Comparison of ENCODE assay signal across 28 cellular contexts in the genomic region with DNA sequence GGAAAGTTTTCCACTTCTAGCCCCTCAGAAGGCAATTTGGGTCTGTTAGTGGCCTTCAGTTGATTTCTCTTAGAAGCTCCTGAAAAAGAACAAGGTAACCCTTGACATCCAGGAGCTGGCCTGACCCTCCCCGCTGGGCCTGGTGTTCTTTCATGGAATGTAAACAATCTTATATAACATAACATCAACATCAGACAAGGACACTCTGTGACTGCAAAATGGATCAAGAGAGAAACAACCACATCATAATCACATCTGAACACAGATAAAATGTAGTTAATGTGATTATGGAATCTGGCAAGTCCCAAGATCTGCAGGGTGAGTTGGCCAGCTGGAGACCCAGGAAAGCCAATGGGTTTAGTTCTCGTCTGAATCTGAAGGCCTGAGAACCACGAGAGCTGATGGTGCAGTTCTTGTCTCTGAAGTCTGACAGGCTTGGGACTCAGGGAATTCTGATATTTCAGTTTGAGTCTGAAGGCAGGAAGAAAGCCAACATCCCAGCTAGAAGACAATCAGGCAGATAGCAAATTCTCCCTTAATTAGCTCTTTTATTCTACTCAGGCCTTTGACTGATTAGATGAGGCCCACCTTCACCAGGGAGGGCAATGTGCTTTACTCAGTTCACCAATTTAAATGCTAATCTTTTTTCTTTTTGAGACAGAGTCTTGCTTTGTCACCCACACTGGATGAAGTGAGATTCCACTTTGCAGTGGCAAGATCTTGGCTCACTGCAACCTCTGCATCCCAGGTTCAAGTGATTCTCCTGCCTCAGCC.
DNase-seq lines count a peak whose midpoint lies in the region; ATAC-seq, FAIRE-seq and TF ChIP-seq lines count a peak whose summit lies in the region.
"Had no signal": no experiment of that assay in that cellular context is flagged by ENCODE, and none has a peak within 500 bp of the region (broad histone marks: within the 10 kb centered on the region; RNA-seq: fewer than 3 reads in every experiment).

No MANE protein-coding gene starts in this region.

- intact Hi-C loops in CD14-positive monocyte (cut with micrococcal nuclease) (no loop called here), left lung (cut with DNase I) (no loop called here)

- H4K8ac ChIP-seq in mesenchymal stem cell (ENCODE audit: low read length): no peak overlapping the region

- H3K9ac ChIP-seq in mesenchymal stem cell (ENCODE audit: low read length): no peak overlapping the region
- H3K9ac ChIP-seq: GM23248 had no signal

- DNase-seq in GM12891 (ENCODE audit: insufficient read length, low spot score) (no peak), NCI-H82 (lab: John Stamatoyannopoulos, UW) (peak; percentile 73), amniotic epithelial cell (ENCODE audit: low read depth) (peak; percentile 26), mesenchymal stem cell (peak; percentile 18), CD14-positive monocyte (ENCODE audit: low spot score) (no peak), type B pancreatic cell (ENCODE audit: extremely low spot score, unreplicated experiment) (no peak), left lung (no peak)
- no peak for DNase-seq in activated CD4-positive, alpha-beta T cell treated with anti-CD3 and anti-CD28 coated beads, Interleukin-2, amount 10 ng/mL, durations not matched to agents 7 days and 5 days
- DNase-seq: ACHN; BE2C; CD4-positive, CD25-positive, alpha-beta regulatory T cell; DMS153; DND-41; GM23248; H9; HFFc6; IMR-90; NCI-H1092; NCI-H1417 treated with DMSO at 0.1 percent for 48 hours; NCI-H1694 treated with DMSO at 0.1 percent for 48 hours; NCI-H2081; NCI-H226; NCI-H510A; NCI-H69; PC-3; SHP77; SW 1271 had no signal

- no peak overlapping the region for H3K14ac ChIP-seq in mesenchymal stem cell (ENCODE audit: low read length in 2 of 2)

- H3K4me3 ChIP-seq in mesenchymal stem cell (ENCODE audit: insufficient read depth in 1 of 2, low read depth in 1 of 2, low read length in 2 of 2) (no peak overlapping the region), left lung (no peak overlapping the region)
- H3K4me3 ChIP-seq: GM23248 had no signal

- TF ChIP-seq CTCF in CD14-positive monocyte (IDR thresholded peaks at IDR 0.05): no peak
- TF ChIP-seq CTCF in type B pancreatic cell (conservative IDR thresholded peaks at IDR 0.05): no peak
- no peak for TF ChIP-seq CTCF in left lung (IDR thresholded peaks at IDR 0.05)

- no peak overlapping the region for H3K27ac ChIP-seq in mesenchymal stem cell (ENCODE audit: low read length, poor library complexity, severe bottlenecking)
- no peak overlapping the region for H3K27ac ChIP-seq in left lung
- H3K27ac ChIP-seq: GM23248 had no signal

- peak; percentile 48 for FAIRE-seq in GM12891 (lab: Jason Lieb, UNC)
- FAIRE-seq: GM18507 had no signal

- H3K36me3 Mint-ChIP-seq in CD14-positive monocyte (no peaks in the 10 kb centered on the region), type B pancreatic cell (no peaks in the 10 kb centered on the region)
- no peaks in the 10 kb centered on the region for H3K36me3 Mint-ChIP-seq in activated CD4-positive, alpha-beta T cell treated with anti-CD3 and anti-CD28 coated beads, Interleukin-2, amount 10 ng/mL, durations not matched to agents 7 days and 5 days (ENCODE audit: low read depth)
- H3K36me3 Mint-ChIP-seq: CD4-positive, CD25-positive, alpha-beta regulatory T cell had no signal

- H3K4me2 ChIP-seq in mesenchymal stem cell (ENCODE audit: low read length, poor library complexity, severe bottlenecking): no peak overlapping the region

- no peak overlapping the region for H2AFZ ChIP-seq in mesenchymal stem cell (ENCODE audit: low read depth, low read length)
- H2AFZ ChIP-seq: GM23248 had no signal

- H3K9me3 Mint-ChIP-seq in CD14-positive monocyte (no peaks in the 10 kb centered on the region), type B pancreatic cell (no peaks in the 10 kb centered on the region)
- H3K9me3 Mint-ChIP-seq in activated CD4-positive, alpha-beta T cell treated with anti-CD3 and anti-CD28 coated beads, Interleukin-2, amount 10 ng/mL, durations not matched to agents 7 days and 5 days: no peaks in the 10 kb centered on the region
- H3K9me3 Mint-ChIP-seq: CD4-positive, CD25-positive, alpha-beta regulatory T cell; H9; HFFc6 had no signal

- no peak overlapping the region for H2BK15ac ChIP-seq in mesenchymal stem cell (ENCODE audit: low read depth, poor library complexity, severe bottlenecking)

- H3K4me1 Mint-ChIP-seq in CD14-positive monocyte (peaks cover 6% of the 10 kb centered on the region), type B pancreatic cell (ENCODE audit: unreplicated experiment) (peaks cover 7% of the 10 kb centered on the region)
- peaks cover 5% of the 10 kb centered on the region for H3K4me1 Mint-ChIP-seq in activated CD4-positive, alpha-beta T cell treated with anti-CD3 and anti-CD28 coated beads, Interleukin-2, amount 10 ng/mL, durations not matched to agents 7 days and 5 days
- H3K4me1 Mint-ChIP-seq: H9 had no signal

- no peak for ATAC-seq in left lung
- ATAC-seq: PC-3 had no signal

- H3K27me3 Mint-ChIP-seq in CD14-positive monocyte (ENCODE audit: low read depth in 3 of 3): peaks cover 0 to 4% (median 0%) of the 10 kb centered on the region in 3 donors
- no peaks in the 10 kb centered on the region for H3K27me3 Mint-ChIP-seq in type B pancreatic cell
- no peaks in the 10 kb centered on the region for H3K27me3 Mint-ChIP-seq in activated CD4-positive, alpha-beta T cell treated with anti-CD3 and anti-CD28 coated beads, Interleukin-2, amount 10 ng/mL, durations not matched to agents 7 days and 5 days
- H3K27me3 Mint-ChIP-seq: CD4-positive, CD25-positive, alpha-beta regulatory T cell had no signal

- H3K4me1 ChIP-seq in mesenchymal stem cell (ENCODE audit: control insufficient read depth, insufficient read depth, low read depth, low read length) (peaks cover 2% of the 10 kb centered on the region), left lung (peaks cover 0 to 8% of the 10 kb centered on the region in 2 donors)
- H3K4me1 ChIP-seq: BE2C had no signal

- no peaks in the 10 kb centered on the region for H3K79me1 ChIP-seq in mesenchymal stem cell (replicated peaks; ENCODE audit: low read length, poor library complexity, severe bottlenecking)

- no peak for TF ChIP-seq POLR2A in GM12891 (IDR thresholded peaks at IDR 0.05; ENCODE audit: low read depth, low read length)

- H3K27me3 ChIP-seq in mesenchymal stem cell (ENCODE audit: control insufficient read depth in 1 of 2, insufficient read depth in 1 of 2, low read length in 2 of 2) (peaks cover 0 to 4% of the 10 kb centered on the region in 2 experiments), left lung (no peaks in the 10 kb centered on the region)
- H3K27me3 ChIP-seq: BE2C had no signal

- no peak overlapping the region for H2BK120ac ChIP-seq in mesenchymal stem cell (ENCODE audit: low read depth, low read length)

- H3K27ac Mint-ChIP-seq in CD14-positive monocyte (no peak overlapping the region), type B pancreatic cell (no peak overlapping the region)
- no peak overlapping the region for H3K27ac Mint-ChIP-seq in activated CD4-positive, alpha-beta T cell treated with anti-CD3 and anti-CD28 coated beads, Interleukin-2, amount 10 ng/mL, durations not matched to agents 7 days and 5 days
- H3K27ac Mint-ChIP-seq: CD4-positive, CD25-positive, alpha-beta regulatory T cell; H9; HFFc6 had no signal

- no peak overlapping the region for H3K4ac ChIP-seq in mesenchymal stem cell (ENCODE audit: low read depth in 1 of 2, low read length in 2 of 2)

- CTCF ChIA-PET in activated CD4-positive, alpha-beta T cell treated with anti-CD3 and anti-CD28 coated beads, Interleukin-2, amount 10 ng/mL, durations not matched to agents 7 days and 5 days (lab: Charles Lee): interaction anchor here (0.6 to 0.8 kb wide), 4 partner anchors 9 to 116 kb away, joined by 3 to 4 read pairs (median 3); no protein-coding TSS in a partner anchor

- H2AK5ac ChIP-seq in mesenchymal stem cell (ENCODE audit: low read length, severe bottlenecking): no peak overlapping the region

- H3K36me3 ChIP-seq in mesenchymal stem cell (ENCODE audit: control insufficient read depth in 1 of 2, insufficient read depth in 2 of 2, low read depth in 1 of 2, low read length in 2 of 2): no peaks in the 10 kb centered on the region
- no peaks in the 10 kb centered on the region for H3K36me3 ChIP-seq in left lung
- H3K36me3 ChIP-seq: BE2C had no signal

- no peak overlapping the region for H2BK12ac ChIP-seq in mesenchymal stem cell (ENCODE audit: low read length in 2 of 2)

- H3K4me3 Mint-ChIP-seq in CD14-positive monocyte (no peak overlapping the region), type B pancreatic cell (no peak overlapping the region)
- H3K4me3 Mint-ChIP-seq in activated CD4-positive, alpha-beta T cell treated with anti-CD3 and anti-CD28 coated beads, Interleukin-2, amount 10 ng/mL, durations not matched to agents 7 days and 5 days: no peak overlapping the region
- H3K4me3 Mint-ChIP-seq: CD4-positive, CD25-positive, alpha-beta regulatory T cell; H9; HFFc6 had no signal

- 65% methylated on average over 3 of the region's 3 CpGs for WGBS in mesenchymal stem cell

- no peak overlapping the region for H4K91ac ChIP-seq in mesenchymal stem cell (ENCODE audit: low read length)

- H3K9me3 ChIP-seq in mesenchymal stem cell (ENCODE audit: control insufficient read depth, low read length): no peaks in the 10 kb centered on the region
- no peaks in the 10 kb centered on the region for H3K9me3 ChIP-seq in left lung
- H3K9me3 ChIP-seq: BE2C had no signal

- H3K23ac ChIP-seq in mesenchymal stem cell (ENCODE audit: low read length in 2 of 2): no peak overlapping the region

- no peak overlapping the region for H3K18ac ChIP-seq in mesenchymal stem cell (ENCODE audit: low read depth in 1 of 2, low read length in 2 of 2)

- POLR2A ChIA-PET in activated CD4-positive, alpha-beta T cell treated with anti-CD3 and anti-CD28 coated beads, Interleukin-2, amount 10 ng/mL, durations not matched to agents 7 days and 5 days (lab: Charles Lee): no interaction called here

- H2BK5ac ChIP-seq in mesenchymal stem cell (ENCODE audit: low read depth, low read length, poor library complexity, severe bottlenecking): no peak overlapping the region

TF ChIP-seq in GM12891, 5 proteins besides CTCF, POLR2A, EP300 and RAD21:
- TF ChIP-seq POLR2AphosphoS5 (IDR thresholded peaks at IDR 0.05; ENCODE audit: low read depth, low read length): no peak
- no peak for TF ChIP-seq TAF1 (IDR thresholded peaks at IDR 0.05; ENCODE audit: low read depth, low read length)
- TF ChIP-seq SPI1 (IDR thresholded peaks at IDR 0.05; ENCODE audit: low read depth, low read length): no peak
- no peak for TF ChIP-seq PAX5 (IDR thresholded peaks at IDR 0.05; ENCODE audit: insufficient read depth, low read length, severe bottlenecking)
- TF ChIP-seq POU2F2 (IDR thresholded peaks at IDR 0.05; ENCODE audit: low read depth, low read length): no peak

Comparison
In these comparisons a context has a peak if more than half of its experiments do, and no peak if none do; other contexts are left out.
1. DNase-seq: peak in NCI-H82 (single experiment), amniotic epithelial cell (single experiment) and mesenchymal stem cell (single experiment); none in GM12891 (single experiment), CD14-positive monocyte (single experiment), type B pancreatic cell (single experiment), activated CD4-positive, alpha-beta T cell treated with anti-CD3 and anti-CD28 coated beads, Interleukin-2, amount 10 ng/mL, durations not matched to agents 7 days and 5 days (single experiment) and left lung (0 of 2).